ENCODE assay signal across 8 cellular contexts in genomic region chr17:37483311-37484039, GRCh38. TPM values are rescaled to one million over a fixed set of nuclear protein-coding genes. Genes with fewer than 3 reads are reported as not detected.
DNase-seq lines count a peak whose midpoint lies in the region; ATAC-seq and TF ChIP-seq lines count a peak whose summit lies in the region.

No MANE protein-coding gene starts in this region.

- no peak for TF ChIP-seq CTCF in cardiac muscle cell (IDR thresholded peaks at IDR 0.05; ENCODE audit: low read depth, low read length)
- TF ChIP-seq CTCF in right atrium auricular region (IDR thresholded peaks at IDR 0.05): no peak

- H3K36me3 Mint-ChIP-seq in activated CD8-positive, alpha-beta memory T cell treated with anti-CD3 and anti-CD28 coated beads, Interleukin-2, amount 10 ng/mL, durations not matched to agents 7 days and 5 days: peaks cover 11% of the 10 kb centered on the region

- H3K36me3 ChIP-seq in cardiac muscle cell (peaks cover 3% of the 10 kb centered on the region), right atrium auricular region (no peaks in the 10 kb centered on the region), SJCRH30 (peaks cover 12% of the 10 kb centered on the region)

- H3K9me3 Mint-ChIP-seq in activated CD8-positive, alpha-beta memory T cell treated with anti-CD3 and anti-CD28 coated beads, Interleukin-2, amount 10 ng/mL, durations not matched to agents 7 days and 5 days (ENCODE audit: low read depth): no peaks in the 10 kb centered on the region

- no peaks in the 10 kb centered on the region for H3K27me3 Mint-ChIP-seq in activated CD8-positive, alpha-beta memory T cell treated with anti-CD3 and anti-CD28 coated beads, Interleukin-2, amount 10 ng/mL, durations not matched to agents 7 days and 5 days

- peak overlapping the region; percentile 17 for H3K27ac ChIP-seq in cardiac muscle cell
- H3K27ac ChIP-seq in right atrium auricular region: no peak overlapping the region
- peak overlapping the region; percentile 9; the same call in 1 of the 2 replicates for H3K27ac ChIP-seq in SJCRH30

- peaks cover 18% of the 10 kb centered on the region for H3K4me1 Mint-ChIP-seq in activated CD8-positive, alpha-beta memory T cell treated with anti-CD3 and anti-CD28 coated beads, Interleukin-2, amount 10 ng/mL, durations not matched to agents 7 days and 5 days

- H3K4me1 ChIP-seq in cardiac muscle cell (ENCODE audit: low read depth) (peaks cover 14% of the 10 kb centered on the region), right atrium auricular region (peaks cover 0 to 29% of the 10 kb centered on the region in 2 donors), SJCRH30 (peaks cover 17% of the 10 kb centered on the region)

- CTCF ChIA-PET in activated CD8-positive, alpha-beta memory T cell treated with anti-CD3 and anti-CD28 coated beads, Interleukin-2, amount 10 ng/mL, durations not matched to agents 7 days and 5 days (lab: Charles Lee): no interaction called here

- H3K27ac Mint-ChIP-seq in activated CD8-positive, alpha-beta memory T cell treated with anti-CD3 and anti-CD28 coated beads, Interleukin-2, amount 10 ng/mL, durations not matched to agents 7 days and 5 days: no peak overlapping the region

- H3K4me3 Mint-ChIP-seq in activated CD8-positive, alpha-beta memory T cell treated with anti-CD3 and anti-CD28 coated beads, Interleukin-2, amount 10 ng/mL, durations not matched to agents 7 days and 5 days: no peak overlapping the region

- intact Hi-C loops in left ventricle myocardium superior (cut with micrococcal nuclease): no loop called here

- H3K4me3 ChIP-seq in cardiac muscle cell (no peak overlapping the region), right atrium auricular region (no peak overlapping the region), SJCRH30 (no peak overlapping the region)

- peak in 1 of 2 donors; percentile 86 for DNase-seq in cardiac muscle cell (ENCODE audit: low read depth in 1 of 2, low spot score in 1 of 2)
- no peak for DNase-seq in right atrium auricular region (ENCODE audit: low spot score)
- peak; percentile 73 to 85 for DNase-seq in SJCRH30
- DNase-seq in left ventricle myocardium superior: no peak
- DNase-seq in activated effector memory CD4-positive, alpha-beta T cell treated with Interleukin-2 at 50 U/mL for 16 hours: no peak
- no peak for DNase-seq in activated CD8-positive, alpha-beta memory T cell treated with anti-CD3 and anti-CD28 coated beads, Interleukin-2, amount 10 ng/mL, durations not matched to agents 7 days and 5 days
- no peak for DNase-seq in activated naive CD4-positive, alpha-beta T cell treated with Interleukin-2 at 50 U/mL for 16 hours

- peaks cover 3% of the 10 kb centered on the region for H3K27me3 ChIP-seq in cardiac muscle cell
- no peaks in the 10 kb centered on the region for H3K27me3 ChIP-seq in right atrium auricular region
- H3K27me3 ChIP-seq in SJCRH30: no peaks in the 10 kb centered on the region

- peak; percentile 57 for ATAC-seq in left ventricle myocardium superior
- ATAC-seq in activated CD8-positive, alpha-beta memory T cell treated with anti-CD3 and anti-CD28 coated beads, Interleukin-2, amount 10 ng/mL, durations not matched to agents 7 days and 5 days: no peak
- no peak for ATAC-seq in GM19351 (IDR thresholded peaks at IDR 0.05; ENCODE audit: unreplicated experiment)

- no peaks in the 10 kb centered on the region for H3K9me3 ChIP-seq in cardiac muscle cell (ENCODE audit: low read depth)
- H3K9me3 ChIP-seq in right atrium auricular region: no peaks in the 10 kb centered on the region
- H3K9me3 ChIP-seq in SJCRH30 (replicated peaks): no peaks in the 10 kb centered on the region

RNA-seq across cellular contexts. Expression of gene DUSP14, which starts 6.2 kb away (rescaled TPM):
- total RNA-seq in cardiac muscle cell: 23.0 and 40.4 TPM in 2 replicates
- 29.7 and 39.0 TPM in 2 replicates for polyA plus RNA-seq in cardiac muscle cell
- 10 to 100 TPM; 35.3 to 39.6 TPM for total RNA-seq in right atrium auricular region
- total RNA-seq in SJCRH30 (2014; rRNA removed; shearing (Covaris generic)): 24.4 and 24.6 TPM in 2 replicates
- 15.8 TPM for total RNA-seq in left ventricle myocardium superior
- total RNA-seq in activated CD8-positive, alpha-beta memory T cell treated with anti-CD3 and anti-CD28 coated beads, Interleukin-2, amount 10 ng/mL, durations not matched to agents 7 days and 5 days: 10 to 100 TPM; 11.4 to 16.9 TPM

Comparison
In these comparisons a context has a peak if more than half of its experiments do, and no peak if none do; other contexts are left out.
1. H3K27ac ChIP-seq: peak in cardiac muscle cell (single experiment) and SJCRH30 (single experiment); none in right atrium auricular region (0 of 2).
2. DNase-seq: peak in SJCRH30 (2 of 2); none in right atrium auricular region (single experiment), left ventricle myocardium superior (single experiment), activated effector memory CD4-positive, alpha-beta T cell treated with Interleukin-2 at 50 U/mL for 16 hours (single experiment), activated CD8-positive, alpha-beta memory T cell treated with anti-CD3 and anti-CD28 coated beads, Interleukin-2, amount 10 ng/mL, durations not matched to agents 7 days and 5 days (single experiment) and activated naive CD4-positive, alpha-beta T cell treated with Interleukin-2 at 50 U/mL for 16 hours (single experiment).